ENCODE assay signal across 7 cellular contexts in the genomic region with DNA sequence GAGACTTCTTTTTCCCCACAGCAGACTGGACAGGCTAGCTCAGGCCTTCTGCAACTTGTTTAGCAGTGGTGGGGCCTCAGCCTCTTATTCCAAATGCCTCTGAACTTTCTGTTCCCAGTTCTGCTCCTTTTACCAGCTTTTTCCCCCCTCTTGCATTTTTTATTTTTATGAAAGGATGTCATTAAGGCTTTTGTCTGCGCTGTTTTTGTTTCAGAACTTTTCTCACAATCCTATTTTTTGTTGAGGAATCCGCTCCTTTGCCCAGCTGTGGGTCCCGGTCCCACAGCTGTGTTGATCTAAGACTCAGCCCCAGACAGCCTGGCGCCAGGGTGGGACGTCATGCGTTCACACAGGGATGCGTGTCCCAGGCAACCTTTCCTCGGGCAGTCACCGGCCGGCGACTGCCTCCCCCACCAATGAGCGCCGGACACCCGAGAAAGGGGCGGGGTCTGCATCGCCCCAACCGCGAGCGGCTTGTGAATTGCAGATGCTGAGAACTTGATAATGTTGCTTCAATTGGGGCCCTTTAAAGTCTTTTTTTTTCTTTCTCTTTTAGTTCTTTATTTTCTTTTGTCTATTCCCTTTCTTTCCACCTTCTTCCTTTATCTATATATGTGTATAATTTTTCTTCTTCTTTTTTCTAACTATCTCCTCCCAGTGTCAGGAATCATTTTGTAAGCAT. TPM values are rescaled to one million over a fixed set of nuclear protein-coding genes. Genes with fewer than 3 reads are reported as not detected.
A peak's percentile ranks its signal among the peaks of the same experiment; 100 is the strongest.
DNase-seq lines count a peak whose midpoint lies in the region; ATAC-seq, FAIRE-seq and TF ChIP-seq lines count a peak whose summit lies in the region.

No MANE protein-coding gene starts in this region.

- H3K4me3 ChIP-seq in dorsolateral prefrontal cortex (peak overlapping the region in 45 of 59 donors; percentile 0 to 47 (median 22)), right lobe of liver (no peak overlapping the region)

- H3K27me3 ChIP-seq in dorsolateral prefrontal cortex = peaks cover 0 to 53% (median 7%) of the 10 kb centered on the region in 45 donors
- H3K27me3 ChIP-seq in right lobe of liver = no peaks in the 10 kb centered on the region

- WGBS in right lobe of liver (ENCODE audit: insufficient coverage, low coverage, low lambda C conversion rate, missing lambda C conversion rate) = 3% methylated on average over 18 of the region's 19 CpGs

- peak overlapping the region; percentile 66 to 96 (median 91) for H3K27ac ChIP-seq in dorsolateral prefrontal cortex
- peak overlapping the region; percentile 73 to 82 (median 75) for H3K27ac ChIP-seq in right lobe of liver

- H3K9me3 ChIP-seq in right lobe of liver = no peaks in the 10 kb centered on the region

- H3K36me3 ChIP-seq in right lobe of liver = no peaks in the 10 kb centered on the region

- DNase-seq in NCI-H1092 (lab: John Stamatoyannopoulos, UW) (peak; percentile 97), SK-MEL-5 (ENCODE audit: low read depth, low spot score) (peak; percentile 96), dorsolateral prefrontal cortex (peak; percentile 25 to 93 (median 88)), right lobe of liver (peak; percentile 89 to 97 (median 92)), GM12891 (ENCODE audit: insufficient read length, low spot score) (no peak)
- DNase-seq in stimulated activated naive CD8-positive, alpha-beta T cell treated with anti-CD3 and anti-CD28 coated beads, Interleukin-15, Interleukin-2, amounts not matched to agents 100 U/mL and 50 U/mL, for 24 hours = peak; percentile 69

- H3K4me1 ChIP-seq in right lobe of liver = peaks cover 0 to 18% (median under 1%) of the 10 kb centered on the region in 4 donors

- TF ChIP-seq CTCF in dorsolateral prefrontal cortex (IDR thresholded peaks at IDR 0.05 in 54 of 56, conservative IDR thresholded peaks at IDR 0.05 in 2 of 56; ENCODE audit: low read depth in 1 of 56, partially characterized antibody in 56 of 56) = peak in 13 of 56 donors; percentile 2 to 39 (median 20)
- no peak for TF ChIP-seq CTCF in right lobe of liver (IDR thresholded peaks at IDR 0.05)

- FAIRE-seq in G401.6 (lab: Jason Lieb, UNC) (peak; percentile 98), GM12891 (lab: Jason Lieb, UNC) (no peak)

- intact Hi-C loops in dorsolateral prefrontal cortex (cut with DNase I) = loop anchor here in 1 of 2 donors (5.0 kb wide), 1 partner anchor 200 kb away; no protein-coding TSS in a partner anchor
- intact Hi-C loops in right lobe of liver (cut with DNase I) = no loop called here

- TF ChIP-seq POLR2A in right lobe of liver (IDR thresholded peaks at IDR 0.05) = peak; percentile 47
- no peak for TF ChIP-seq POLR2A in GM12891 (IDR thresholded peaks at IDR 0.05; ENCODE audit: low read depth, low read length)

- peak; percentile 63 to 78 (median 74) for ATAC-seq in right lobe of liver
- no peak for ATAC-seq in stimulated activated naive CD8-positive, alpha-beta T cell treated with anti-CD3 and anti-CD28 coated beads, Interleukin-15, Interleukin-2, amounts not matched to agents 100 U/mL and 50 U/mL, for 24 hours

- in situ Hi-C loops in SK-MEL-5 (cut with HindIII; ENCODE audit: low pct_unique_long_range_greater_than_20kb, low sequenced_read_pairs) = no loop called here

TF ChIP-seq in GM12891, 5 proteins besides CTCF, POLR2A, EP300 and RAD21:
- TF ChIP-seq SPI1 (IDR thresholded peaks at IDR 0.05; ENCODE audit: low read depth, low read length) (no peak), POU2F2 (IDR thresholded peaks at IDR 0.05; ENCODE audit: low read depth, low read length) (no peak), PAX5 (IDR thresholded peaks at IDR 0.05; ENCODE audit: insufficient read depth, low read length, severe bottlenecking) (no peak), TAF1 (IDR thresholded peaks at IDR 0.05; ENCODE audit: low read depth, low read length) (no peak), POLR2AphosphoS5 (IDR thresholded peaks at IDR 0.05; ENCODE audit: low read depth, low read length) (no peak)

RNA-seq across cellular contexts. Expression of a gene that starts 3.0 kb away (rescaled TPM):
- total RNA-seq in SK-MEL-5 (2014; rRNA removed; shearing (Covaris generic)) = 23.5 and 37.3 TPM in 2 replicates
- polyA plus RNA-seq in SK-MEL-5 (2015; cell fraction: cytosol; rRNA removed) = 127 and 171 TPM in 2 replicates
- polyA plus RNA-seq in SK-MEL-5 (2015; cell fraction: nucleus; rRNA removed) = 44.0 and 75.4 TPM in 2 replicates
- total RNA-seq in dorsolateral prefrontal cortex (100 to 1,000 TPM in 13 of 120 experiments, 10 to 100 TPM in 107; 20.5 to 247 (median 59.8) TPM), right lobe of liver (10 to 100 TPM; 12.7 to 44.6 (median 27.0) TPM)
- polyA plus RNA-seq in GM12891 (2012; ENCODE audit: low read depth, missing spikeins) = 67.3 TPM

RNA-seq across cellular contexts. Expression of a gene that starts 31.2 kb away (rescaled TPM):
- 3.8 and 4.1 TPM in 2 replicates for total RNA-seq in SK-MEL-5 (2014; rRNA removed; shearing (Covaris generic))
- polyA plus RNA-seq in SK-MEL-5 (2015; cell fraction: cytosol; rRNA removed) = 5.6 and 6.4 TPM in 2 replicates
- polyA plus RNA-seq in SK-MEL-5 (2015; cell fraction: nucleus; rRNA removed) = 5.2 and 7.0 TPM in 2 replicates
- total RNA-seq in dorsolateral prefrontal cortex (1 to 10 TPM in 1 of 120 experiments, under 1 TPM in 37, not detected in 82; 0.07 to 1.1 (median 0.15) TPM), right lobe of liver (1 to 10 TPM in 1 of 6 experiments, under 1 TPM in 5; 0.18 to 1.2 (median 0.70) TPM)
- polyA plus RNA-seq in GM12891 (2012; ENCODE audit: low read depth, missing spikeins) = 2.5 TPM

Comparison
In these comparisons a context has a peak if more than half of its experiments do, and no peak if none do; other contexts are left out.
1. H3K4me3 ChIP-seq: peak in dorsolateral prefrontal cortex (45 of 59); none in right lobe of liver (0 of 3).